Comparison of ENCODE assay signal across 14 cellular contexts in the genomic region with DNA sequence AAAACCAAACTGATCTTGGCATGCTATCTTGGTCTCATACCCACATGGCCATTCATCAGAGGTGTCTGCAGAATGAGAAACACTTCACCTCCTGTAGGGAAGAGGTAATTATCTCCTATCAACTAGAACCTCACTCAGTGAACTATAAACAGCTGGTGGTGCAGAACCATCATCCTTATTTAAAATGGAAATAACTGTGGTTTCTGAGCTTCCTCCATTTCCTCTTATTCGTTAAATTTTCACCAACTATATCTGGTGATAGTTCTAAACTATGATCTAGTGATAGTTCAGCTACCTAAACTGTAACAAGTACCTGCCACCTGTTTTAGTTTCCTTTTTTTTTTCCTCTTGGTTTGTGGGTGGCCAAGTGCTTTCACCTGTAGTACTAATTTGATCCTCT.
DNase-seq lines count a peak whose midpoint lies in the region; ATAC-seq and TF ChIP-seq lines count a peak whose summit lies in the region.
"Had no signal": no experiment of that assay in that cellular context is flagged by ENCODE, and none has a peak within 500 bp of the region (broad histone marks: within the 10 kb centered on the region; RNA-seq: fewer than 3 reads in every experiment).

No MANE protein-coding gene starts in this region.

- H3K27me3 Mint-ChIP-seq in activated T-helper 2 cell treated with anti-CD3 and anti-CD28 coated beads, Interferon-gamma antibody, Interleukin-2, Interleukin-4, amounts not matched to agents 10 μg/mL and 5 μg/mL and 100 μg/mL, durations not matched to agents 14 hours and 24 hours and 36 hours (ENCODE audit: low read depth) = no peaks in the 10 kb centered on the region
- H3K27me3 Mint-ChIP-seq: activated CD8-positive, alpha-beta T cell treated with anti-CD3 and anti-CD28 coated beads for 36 hours had no signal

- intact Hi-C loops in activated T-helper 2 cell treated with anti-CD3 and anti-CD28 coated beads, Interferon-gamma antibody, Interleukin-2, Interleukin-4, amounts not matched to agents 10 μg/mL and 5 μg/mL and 100 μg/mL, durations not matched to agents 14 hours and 24 hours and 36 hours (cut with micrococcal nuclease) = loop anchor here (10.0 kb wide), 1 partner anchor 216 kb away; the partner anchor contains the start of gene FUT8

- H3K36me3 Mint-ChIP-seq in activated T-helper 2 cell treated with anti-CD3 and anti-CD28 coated beads, Interferon-gamma antibody, Interleukin-2, Interleukin-4, amounts not matched to agents 10 μg/mL and 5 μg/mL and 100 μg/mL, durations not matched to agents 14 hours and 24 hours and 36 hours (ENCODE audit: low read depth) = peaks cover 26% of the 10 kb centered on the region

- H3K36me3 ChIP-seq in DND-41 (ENCODE audit: insufficient read depth, low read length) (peaks cover 52% of the 10 kb centered on the region), Loucy (ENCODE audit: insufficient read depth, low read length) (peaks cover 15% of the 10 kb centered on the region; the same call in 1 of the 2 replicates)

- no peak overlapping the region for H3K27ac Mint-ChIP-seq in activated T-helper 2 cell treated with anti-CD3 and anti-CD28 coated beads, Interferon-gamma antibody, Interleukin-2, Interleukin-4, amounts not matched to agents 10 μg/mL and 5 μg/mL and 100 μg/mL, durations not matched to agents 14 hours and 24 hours and 36 hours
- H3K27ac Mint-ChIP-seq: activated CD8-positive, alpha-beta T cell treated with anti-CD3 and anti-CD28 coated beads for 36 hours had no signal

- no peak overlapping the region for H2AFZ ChIP-seq in DND-41 (ENCODE audit: low read depth, low read length)
- no peak overlapping the region for H2AFZ ChIP-seq in Loucy (ENCODE audit: low read length)

- H3K4me1 ChIP-seq in DND-41 (ENCODE audit: insufficient read depth, low read length) (no peaks in the 10 kb centered on the region), Loucy (ENCODE audit: insufficient read depth, low read length, poor library complexity, severe bottlenecking) (peaks cover 19% of the 10 kb centered on the region)
- H3K4me1 ChIP-seq: left ventricle myocardium inferior had no signal

- TF ChIP-seq CTCF in DND-41 (IDR thresholded peaks at IDR 0.05; ENCODE audit: borderline replicate concordance, extremely low read depth, low read length, poor library complexity, severe bottlenecking) (no peak), Loucy (conservative IDR thresholded peaks at IDR 0.05; ENCODE audit: low read length) (no peak)

- H3K4me2 ChIP-seq in DND-41 (ENCODE audit: insufficient read depth, low read length) = no peak overlapping the region
- H3K4me2 ChIP-seq in Loucy (ENCODE audit: low read depth, low read length, poor library complexity, severe bottlenecking) = peak overlapping the region; percentile 70

- H3F3A ChIP-seq in Loucy (ENCODE audit: low read depth) = peaks cover 7% of the 10 kb centered on the region

- no peaks in the 10 kb centered on the region for H3K9me2 ChIP-seq in Loucy (replicated peaks; ENCODE audit: low read depth, low read length)

- H3K27ac ChIP-seq in DND-41 (ENCODE audit: low read length) = no peak overlapping the region
- H3K27ac ChIP-seq: left ventricle myocardium inferior had no signal

- H3K27me3 ChIP-seq in DND-41 (ENCODE audit: insufficient read depth, low read length, poor library complexity) = no peaks in the 10 kb centered on the region
- H3K27me3 ChIP-seq in Loucy (ENCODE audit: insufficient read depth, low read length, poor library complexity, severe bottlenecking) = no peaks in the 10 kb centered on the region

- H3K79me2 ChIP-seq in DND-41 (ENCODE audit: insufficient read depth, low read length) (peaks cover 12% of the 10 kb centered on the region), Loucy (ENCODE audit: insufficient read depth, low read length) (no peaks in the 10 kb centered on the region)

- H3K4me3 Mint-ChIP-seq in activated T-helper 2 cell treated with anti-CD3 and anti-CD28 coated beads, Interferon-gamma antibody, Interleukin-2, Interleukin-4, amounts not matched to agents 10 μg/mL and 5 μg/mL and 100 μg/mL, durations not matched to agents 14 hours and 24 hours and 36 hours (ENCODE audit: low read depth) = no peak overlapping the region
- H3K4me3 Mint-ChIP-seq: activated CD8-positive, alpha-beta T cell treated with anti-CD3 and anti-CD28 coated beads for 36 hours had no signal

- ATAC-seq in DND-41 (ENCODE audit: insufficient read depth, low read depth) = peak; percentile 14; the same call in 1 of the 3 replicates
- ATAC-seq: activated CD8-positive, alpha-beta T cell treated with anti-CD3 and anti-CD28 coated beads for 36 hours had no signal

- H3K9me3 ChIP-seq in DND-41 (ENCODE audit: insufficient read depth, low read length, severe bottlenecking) (no peaks in the 10 kb centered on the region), Loucy (ENCODE audit: insufficient read depth, low read depth, low read length) (no peaks in the 10 kb centered on the region)

- H3K4me1 Mint-ChIP-seq in activated T-helper 2 cell treated with anti-CD3 and anti-CD28 coated beads, Interferon-gamma antibody, Interleukin-2, Interleukin-4, amounts not matched to agents 10 μg/mL and 5 μg/mL and 100 μg/mL, durations not matched to agents 14 hours and 24 hours and 36 hours (ENCODE audit: low read depth) = peaks cover 7% of the 10 kb centered on the region

- H3K4me3 ChIP-seq in DND-41 (ENCODE audit: low read depth in 1 of 2, low read length in 2 of 2) = no peak overlapping the region
- peak overlapping the region; percentile 43 for H3K4me3 ChIP-seq in Loucy (ENCODE audit: low read length, poor library complexity, severe bottlenecking)
- H3K4me3 ChIP-seq: left ventricle myocardium inferior had no signal

- DNase-seq in DND-41 (no peak), GM19238 (ENCODE audit: insufficient read length, low spot score) (peak; percentile 3), germinal center (ENCODE audit: low spot score) (peak; percentile 55), anterior cingulate cortex (lab: John Stamatoyannopoulos, UW) (no peak), COLO829 (ENCODE audit: low spot score) (no peak)
- no peak for DNase-seq in activated T-helper 2 cell treated with anti-CD3 and anti-CD28 coated beads, Interferon-gamma antibody, Interleukin-2, Interleukin-4, amounts not matched to agents 10 μg/mL and 5 μg/mL and 100 μg/mL, durations not matched to agents 14 hours and 24 hours and 36 hours (ENCODE audit: low spot score)
- DNase-seq: activated CD8-positive, alpha-beta T cell treated with anti-CD3 and anti-CD28 coated beads for 36 hours; activated effector memory CD4-positive, alpha-beta T cell treated with anti-CD3 and anti-CD28 coated beads, Interleukin-2, amount 50 U/mL, for 16 hours; DMS153; IMR-90; left ventricle myocardium inferior; NCI-H1092 treated with DMSO at 0.1 percent for 48 hours; SW 1271 had no signal

- peaks cover 28% of the 10 kb centered on the region for H3K9me3 Mint-ChIP-seq in activated T-helper 2 cell treated with anti-CD3 and anti-CD28 coated beads, Interferon-gamma antibody, Interleukin-2, Interleukin-4, amounts not matched to agents 10 μg/mL and 5 μg/mL and 100 μg/mL, durations not matched to agents 14 hours and 24 hours and 36 hours

- H4K20me1 ChIP-seq in DND-41 (ENCODE audit: insufficient read depth, low read length) = no peaks in the 10 kb centered on the region
- H4K20me1 ChIP-seq in Loucy (ENCODE audit: insufficient read depth, low read length, poor library complexity, severe bottlenecking) = no peaks in the 10 kb centered on the region

- no peak overlapping the region for H3K9ac ChIP-seq in DND-41 (ENCODE audit: low read depth, low read length)
- H3K9ac ChIP-seq in Loucy (ENCODE audit: low read depth, low read length, poor library complexity, severe bottlenecking) = peak overlapping the region; percentile 8

Comparison
In these comparisons a context has a peak if more than half of its experiments do, and no peak if none do; other contexts are left out.
1. DNase-seq: peak in GM19238 (single experiment) and germinal center (single experiment); none in DND-41 (single experiment), activated T-helper 2 cell treated with anti-CD3 and anti-CD28 coated beads, Interferon-gamma antibody, Interleukin-2, Interleukin-4, amounts not matched to agents 10 μg/mL and 5 μg/mL and 100 μg/mL, durations not matched to agents 14 hours and 24 hours and 36 hours (single experiment), anterior cingulate cortex (0 of 58) and COLO829 (single experiment).